10 cellular contexts compared by ENCODE assay signal in the genomic region with DNA sequence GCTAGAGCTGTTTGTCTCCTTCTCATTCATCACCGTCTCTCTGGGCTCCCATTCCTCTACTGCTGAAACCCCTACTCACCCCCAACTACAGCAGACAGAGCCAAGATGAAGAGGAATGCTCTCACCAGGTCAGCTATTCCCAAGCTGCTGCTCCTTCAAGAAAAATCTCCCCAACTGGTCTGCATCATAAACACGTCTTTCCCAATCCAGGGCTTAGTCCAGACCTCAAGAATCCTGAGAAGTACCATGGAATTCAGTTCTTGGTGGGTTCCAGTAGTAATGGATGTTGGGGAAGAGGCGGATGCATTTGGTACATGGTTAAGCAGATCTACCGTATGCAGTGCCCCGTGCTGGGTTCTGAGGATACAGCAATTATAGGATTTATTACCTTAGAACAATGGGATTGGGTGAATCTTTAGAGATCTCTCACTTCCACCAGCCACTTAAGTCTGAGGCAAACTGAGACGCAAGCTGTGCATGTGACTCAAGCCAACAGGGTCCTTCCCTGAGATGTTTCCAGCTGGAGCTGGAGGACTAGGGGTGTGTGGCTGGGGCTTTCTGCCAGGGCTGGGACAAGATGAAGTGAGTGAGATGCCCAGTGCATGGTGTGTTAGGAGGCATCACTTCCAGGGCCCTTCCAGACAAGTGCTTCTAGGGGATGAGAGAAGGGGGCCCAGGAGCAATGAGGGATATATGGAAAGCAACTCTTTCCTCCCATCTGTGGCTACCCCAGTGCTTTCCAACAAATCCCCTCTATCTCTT.
"Had no signal": no experiment of that assay in that cellular context is flagged by ENCODE, and none has a peak within 500 bp of the region (broad histone marks: within the 10 kb centered on the region; RNA-seq: fewer than 3 reads in every experiment).

No MANE protein-coding gene starts in this region.

- H3K4me3 ChIP-seq: body of pancreas, tibial artery had no signal

- H3K4me1 ChIP-seq: body of pancreas had no signal

- H3K36me3 ChIP-seq: tibial artery had no signal

- H3K27me3 ChIP-seq: body of pancreas, tibial artery had no signal

- H3K27ac ChIP-seq: body of pancreas had no signal

- H3K9me3 ChIP-seq: body of pancreas, tibial artery had no signal

- DNase-seq: activated CD4-positive, alpha-beta T cell treated with anti-CD3 and anti-CD28 coated beads, Interleukin-2, amount 10 ng/mL, durations not matched to agents 7 days and 5 days; activated naive CD4-positive, alpha-beta T cell treated with anti-CD3 and anti-CD28 coated beads, Interleukin-2, amount 10 ng/mL, durations not matched to agents 7 days and 5 days; activated T-cell treated with anti-CD3 and anti-CD28 coated beads for 4 hours; body of pancreas; endodermal cell; erythroblast; foreskin melanocyte; head of caudate nucleus; mesendoderm; tibial artery had no signal
